8 cellular contexts compared by ENCODE assay signal in genomic region chr10:116787893-116788665, GRCh38. TPM values are rescaled to one million over a fixed set of nuclear protein-coding genes. Genes with fewer than 3 reads are reported as not detected.
DNase-seq lines count a peak whose midpoint lies in the region; ATAC-seq and TF ChIP-seq lines count a peak whose summit lies in the region.

No MANE protein-coding gene starts in this region.

- no peak overlapping the region for H3K27ac ChIP-seq in endodermal cell (ENCODE audit: low read depth, low read length)

- H3K4me3 ChIP-seq in endodermal cell (ENCODE audit: low read length) = peak overlapping the region; percentile 50

- no peaks in the 10 kb centered on the region for H3K9me3 ChIP-seq in endodermal cell (ENCODE audit: control insufficient read depth, low read length)

- H3K27ac Mint-ChIP-seq in endodermal cell = no peak overlapping the region

- H3K4me1 ChIP-seq in endodermal cell (ENCODE audit: control insufficient read depth, insufficient read depth, low read length) = no peaks in the 10 kb centered on the region

- H3K9me3 Mint-ChIP-seq in endodermal cell = peaks cover 4% of the 10 kb centered on the region

- WGBS in endodermal cell (ENCODE audit: insufficient coverage in 1 of 2, insufficient read length in 1 of 2), 2 experiments = 3 to 14% methylated on average over 10 to 29 of the region's 29 CpGs

- no peaks in the 10 kb centered on the region for H3K27me3 ChIP-seq in endodermal cell (ENCODE audit: control insufficient read depth, insufficient read depth, low read length, poor library complexity, severe bottlenecking)

- no peaks in the 10 kb centered on the region for H3K36me3 Mint-ChIP-seq in endodermal cell (ENCODE audit: low read depth)

- DNase-seq in AG08396 (ENCODE audit: low spot score) = peak; percentile 74
- DNase-seq in NCI-H69 (lab: John Stamatoyannopoulos, UW) = peak; percentile 84
- DNase-seq in activated CD8-positive, alpha-beta memory T cell treated with anti-CD3 and anti-CD28 coated beads for 4 hours (ENCODE audit: low read depth in 2 of 2) = peak; percentile 45 to 48
- DNase-seq in endodermal cell = peak; percentile 97
- peak; percentile 68 for DNase-seq in midbrain (lab: John Stamatoyannopoulos, UW)
- peak; percentile 60 to 70 for DNase-seq in stimulated activated CD8-positive, alpha-beta memory T cell treated with anti-CD3 and anti-CD28 coated beads, Interleukin-15, amount 100 ng/mL, for 48 hours (ENCODE audit: low read depth in 2 of 2)

- no peaks in the 10 kb centered on the region for H3K4me1 Mint-ChIP-seq in endodermal cell

- ATAC-seq in GM18868 (IDR thresholded peaks at IDR 0.05; ENCODE audit: unreplicated experiment) = peak; percentile 89
- ATAC-seq in HG03175 (IDR thresholded peaks at IDR 0.05; ENCODE audit: unreplicated experiment) = peak; percentile 86

- no peaks in the 10 kb centered on the region for H3K36me3 ChIP-seq in endodermal cell (ENCODE audit: control insufficient read depth, insufficient read depth, low read length)

- peaks cover 9% of the 10 kb centered on the region for H3K27me3 Mint-ChIP-seq in endodermal cell (ENCODE audit: insufficient read depth)

- no peak overlapping the region for H3K9ac ChIP-seq in endodermal cell (ENCODE audit: extremely low read depth, low read length, poor library complexity, severe bottlenecking)

- peak; percentile 100 for TF ChIP-seq CTCF in endodermal cell (conservative IDR thresholded peaks at IDR 0.05)

- H3K4me3 Mint-ChIP-seq in endodermal cell = peak overlapping the region; percentile 48

RNA-seq across cellular contexts. Expression of gene HSPA12A, which starts 45.7 kb away (rescaled TPM):
- total RNA-seq in endodermal cell = 10 to 100 TPM; 13.9 to 15.4 TPM
- polyA plus RNA-seq in endodermal cell (2013, experiment 1 of 2) = 5.3 TPM
- polyA plus RNA-seq in endodermal cell (2013, experiment 2 of 2) = 4.5 TPM

Comparison
In these comparisons a context has a peak if more than half of its experiments do, and no peak if none do; other contexts are left out.
1. DNase-seq: peak in every context shown above with its lines; median percentile 97 in endodermal cell; 84 in NCI-H69; 74 in AG08396; 68 in midbrain; 65 in stimulated activated CD8-positive, alpha-beta memory T cell treated with anti-CD3 and anti-CD28 coated beads, Interleukin-15, amount 100 ng/mL, for 48 hours; 46 in activated CD8-positive, alpha-beta memory T cell treated with anti-CD3 and anti-CD28 coated beads for 4 hours.